Comparison of ENCODE assay signal across 1 cellular context in the genomic region with DNA sequence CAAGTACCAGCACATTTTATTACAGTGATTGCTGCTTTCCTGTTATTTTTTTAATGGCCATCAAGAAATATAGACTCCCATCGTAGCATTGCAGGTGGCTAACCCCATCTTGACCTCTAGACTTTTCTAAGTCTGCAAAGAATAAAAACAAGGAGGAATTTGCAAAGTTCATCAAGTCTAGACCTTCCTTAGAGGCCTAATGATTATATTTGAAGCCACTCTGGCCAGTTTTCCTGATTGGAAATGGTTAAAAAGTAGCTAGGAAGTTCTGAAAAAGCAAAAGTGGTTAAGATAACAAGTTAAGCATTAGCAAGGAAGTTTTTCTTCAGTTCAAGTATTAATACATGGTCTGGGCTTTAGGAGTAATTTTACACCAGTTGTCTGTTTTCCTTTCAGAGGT.
TF ChIP-seq lines count a peak whose summit lies in the region.

No MANE protein-coding gene starts in this region.

TF ChIP-seq in HEK293T, 16 proteins besides CTCF, POLR2A, EP300 and RAD21 (continued from another document):
- no peak for TF ChIP-seq LEF1 (IDR thresholded peaks at IDR 0.05; ENCODE audit: borderline replicate concordance)
- no peak for TF ChIP-seq NFRKB (IDR thresholded peaks at IDR 0.05)
- no peak for TF ChIP-seq SUZ12 (IDR thresholded peaks at IDR 0.05)
- TF ChIP-seq L3MBTL2 (conservative IDR thresholded peaks at IDR 0.05): no peak
- no peak for TF ChIP-seq SP1 (IDR thresholded peaks at IDR 0.05)
- no peak for TF ChIP-seq ARNT (IDR thresholded peaks at IDR 0.05)
- no peak for TF ChIP-seq FOXM1 (IDR thresholded peaks at IDR 0.05; ENCODE audit: borderline replicate concordance)
- no peak for TF ChIP-seq PKNOX1 (IDR thresholded peaks at IDR 0.05)
